Comparison of ENCODE assay signal across 8 cellular contexts in the genomic region with DNA sequence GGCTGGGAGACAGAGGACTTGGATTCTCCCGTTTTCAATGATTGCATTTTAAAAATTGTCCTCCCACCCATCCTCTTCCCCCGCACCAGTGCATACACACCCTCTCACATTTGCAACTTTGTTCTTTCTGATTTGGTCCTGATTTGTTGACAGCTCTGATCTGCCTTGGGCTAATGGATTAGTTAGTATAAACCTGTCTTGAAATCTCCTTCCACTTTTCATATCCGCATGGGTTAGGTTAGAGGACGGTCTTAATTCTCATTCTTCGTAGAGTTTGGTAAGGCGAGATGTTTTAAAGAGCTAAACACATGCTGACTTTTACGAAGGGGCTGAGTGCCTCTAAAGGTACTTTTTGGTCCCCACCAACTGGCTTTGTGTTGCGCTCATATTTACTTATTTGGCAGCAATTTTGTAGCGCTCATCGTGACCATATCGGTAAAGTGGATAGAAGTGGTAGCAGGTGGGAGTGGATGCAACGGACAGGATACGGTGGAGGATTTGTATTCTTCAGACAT. TPM values are rescaled to one million over a fixed set of nuclear protein-coding genes. Genes with fewer than 3 reads are reported as not detected.
DNase-seq lines count a peak whose midpoint lies in the region; ATAC-seq and TF ChIP-seq lines count a peak whose summit lies in the region.

No MANE protein-coding gene starts in this region.

- H3K9ac ChIP-seq in liver (ENCODE audit: low read depth in 1 of 2, low read length in 2 of 2) = peak overlapping the region; percentile 85 to 89

- peaks cover 7% of the 10 kb centered on the region for H3K36me3 Mint-ChIP-seq in activated CD4-positive, alpha-beta T cell treated with anti-CD3 and anti-CD28 coated beads for 36 hours (ENCODE audit: low read depth)

- intact Hi-C loops in activated CD4-positive, alpha-beta T cell treated with anti-CD3 and anti-CD28 coated beads for 36 hours (cut with DNase I, micrococcal nuclease) = loop anchor here (1.0 to 5.0 kb wide), 7 partner anchors 160 to 652 kb away; partner anchors contain the start of genes ANKMY2 (in 1 of the 2) and BZW2 (in 1 of the 2)

- H3K9me3 Mint-ChIP-seq in activated CD4-positive, alpha-beta T cell treated with anti-CD3 and anti-CD28 coated beads for 36 hours (ENCODE audit: low read depth) = peaks cover 8% of the 10 kb centered on the region

- no peak for TF ChIP-seq CTCF in RWPE1 (conservative IDR thresholded peaks at IDR 0.05; ENCODE audit: low read depth)
- no peak for TF ChIP-seq CTCF in cardiac fibroblast (IDR thresholded peaks at IDR 0.05; ENCODE audit: low read depth, low read length)
- no peak for TF ChIP-seq CTCF in liver (IDR thresholded peaks at IDR 0.05; ENCODE audit: low read depth, low read length, missing input control)
- TF ChIP-seq CTCF in suprapubic skin (IDR thresholded peaks at IDR 0.05) = no peak
- no peak for TF ChIP-seq CTCF in GM13976 (IDR thresholded peaks at IDR 0.05; ENCODE audit: borderline replicate concordance, control extremely low read depth, extremely low read depth, insufficient read depth, missing control alignments)

- TF ChIP-seq EP300 in suprapubic skin (IDR thresholded peaks at IDR 0.05) = no peak

- WGBS in liver = under 1% methylated on average over 13 of the region's 13 CpGs
- WGBS in suprapubic skin = 1% methylated on average over 13 of the region's 13 CpGs

- peak; percentile 34 for DNase-seq in activated CD4-positive, alpha-beta T cell treated with anti-CD3 and anti-CD28 coated beads for 36 hours
- no peak for DNase-seq in activated CD4-positive, alpha-beta T cell treated with anti-CD3 and anti-CD28 coated beads, Interleukin-2, amount 50 U/mL, for 1 hour
- DNase-seq in RWPE1 (ENCODE audit: low spot score) (peak; percentile 4), cardiac fibroblast (ENCODE audit: low read depth in 2 of 2) (peak in 1 of 2 donors; percentile 50), suprapubic skin (ENCODE audit: low spot score in 2 of 2) (no peak), GM13976 (ENCODE audit: low spot score) (no peak)

- H3K27me3 Mint-ChIP-seq in activated CD4-positive, alpha-beta T cell treated with anti-CD3 and anti-CD28 coated beads for 36 hours = no peaks in the 10 kb centered on the region

- no peaks in the 10 kb centered on the region for H3K27me3 ChIP-seq in liver (ENCODE audit: control insufficient read depth in 4 of 4, insufficient read depth in 4 of 4, low read length in 3 of 4)
- H3K27me3 ChIP-seq in suprapubic skin = no peaks in the 10 kb centered on the region

- H3K9me3 ChIP-seq in liver (ENCODE audit: control insufficient read depth in 4 of 4, low read length in 3 of 4) (no peaks in the 10 kb centered on the region), suprapubic skin (no peaks in the 10 kb centered on the region)

- peaks cover 3 to 26% (median 12%) of the 10 kb centered on the region in 4 donors for H3K4me1 ChIP-seq in liver (ENCODE audit: control insufficient read depth in 4 of 4, insufficient read depth in 4 of 4, low read length in 3 of 4)
- H3K4me1 ChIP-seq in suprapubic skin = peaks cover 30% of the 10 kb centered on the region

- H3K27ac Mint-ChIP-seq in activated CD4-positive, alpha-beta T cell treated with anti-CD3 and anti-CD28 coated beads for 36 hours = peak overlapping the region; percentile 95

- peak; percentile 17 for ATAC-seq in activated CD4-positive, alpha-beta T cell treated with anti-CD3 and anti-CD28 coated beads for 36 hours
- ATAC-seq in HG03045 (IDR thresholded peaks at IDR 0.05; ENCODE audit: unreplicated experiment) = peak; percentile 2

- in situ Hi-C loops in GM13976 (cut with MboI; ENCODE audit: low sequenced_read_pairs, unreplicated experiment) = no loop called here

- H3K27ac ChIP-seq in RWPE1 (peak overlapping the region; percentile 94), liver (ENCODE audit: low read depth in 1 of 2, low read length in 2 of 2) (peak overlapping the region; percentile 95 to 97), suprapubic skin (peak overlapping the region; percentile 99)

- peak in 1 of 2 donors; percentile 23 for TF ChIP-seq RAD21 in liver (IDR thresholded peaks at IDR 0.05)

- peak overlapping the region; percentile 84 to 91 for H3K4me3 ChIP-seq in cardiac fibroblast (replicated peaks in 1 of 2; ENCODE audit: low read depth in 2 of 2, low read length in 2 of 2)
- H3K4me3 ChIP-seq in liver (ENCODE audit: low read depth in 1 of 3, low read length in 3 of 3) = peak overlapping the region; percentile 87 to 96 (median 94)
- peak overlapping the region; percentile 82 for H3K4me3 ChIP-seq in suprapubic skin

- POLR2A ChIA-PET in activated CD4-positive, alpha-beta T cell treated with anti-CD3 and anti-CD28 coated beads for 36 hours (lab: Charles Lee) = interaction anchor here (0.6 to 2.0 kb wide), 2 partner anchors 38 to 173 kb away, joined by 3 to 4 read pairs; no protein-coding TSS in a partner anchor
- POLR2A ChIA-PET in RWPE1 (lab: Yijun Ruan, JAX; ENCODE audit: low non-redundant PET) = no interaction called here

- peaks cover 29% of the 10 kb centered on the region for H3K4me1 Mint-ChIP-seq in activated CD4-positive, alpha-beta T cell treated with anti-CD3 and anti-CD28 coated beads for 36 hours

- no peak for TF ChIP-seq POLR2A in suprapubic skin (IDR thresholded peaks at IDR 0.05)

- no peaks in the 10 kb centered on the region for H3K36me3 ChIP-seq in liver (ENCODE audit: control insufficient read depth in 4 of 4, insufficient read depth in 3 of 4, low read depth in 1 of 4, low read length in 3 of 4)
- H3K36me3 ChIP-seq in suprapubic skin = no peaks in the 10 kb centered on the region

- peak overlapping the region; percentile 87 for H3K4me3 Mint-ChIP-seq in activated CD4-positive, alpha-beta T cell treated with anti-CD3 and anti-CD28 coated beads for 36 hours

- CTCF ChIA-PET in activated CD4-positive, alpha-beta T cell treated with anti-CD3 and anti-CD28 coated beads for 36 hours (lab: Charles Lee) = interaction anchor here (0.8 kb wide), 1 partner anchor 317 kb away, joined by 5 read pairs; no protein-coding TSS in a partner anchor
- CTCF ChIA-PET in RWPE1 (lab: Yijun Ruan, JAX) = no interaction called here

TF ChIP-seq in liver, 16 proteins besides CTCF, POLR2A, EP300 and RAD21 (continues in another document):
- no peak for TF ChIP-seq HNF4A (conservative IDR thresholded peaks at IDR 0.05)
- TF ChIP-seq EGR1 (IDR thresholded peaks at IDR 0.05; ENCODE audit: low read depth in 2 of 2) = peak in 1 of 2 donors; percentile 19
- no peak for TF ChIP-seq GABPA (IDR thresholded peaks at IDR 0.05 in 1 of 2, conservative IDR thresholded peaks at IDR 0.05 in 1 of 2)
- TF ChIP-seq FOXA1 (IDR thresholded peaks at IDR 0.05) = no peak
- no peak for TF ChIP-seq JUND (IDR thresholded peaks at IDR 0.05)
- no peak for TF ChIP-seq TAF1 (conservative IDR thresholded peaks at IDR 0.05)
- TF ChIP-seq, protein P1, sequence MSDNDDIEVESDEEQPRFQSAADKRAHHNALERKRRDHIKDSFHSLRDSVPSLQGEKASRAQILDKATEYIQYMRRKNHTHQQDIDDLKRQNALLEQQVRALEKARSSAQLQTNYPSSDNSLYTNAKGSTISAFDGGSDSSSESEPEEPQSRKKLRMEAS (IDR thresholded peaks at IDR 0.05) = no peak
- TF ChIP-seq ATF3 (IDR thresholded peaks at IDR 0.05) = no peak
- no peak for TF ChIP-seq RXRA (IDR thresholded peaks at IDR 0.05)
- TF ChIP-seq HNF4G (IDR thresholded peaks at IDR 0.05) = no peak
- TF ChIP-seq YY1 (IDR thresholded peaks at IDR 0.05) = peak; percentile 32
- TF ChIP-seq NR2F2 (IDR thresholded peaks at IDR 0.05) = no peak
- TF ChIP-seq REST (IDR thresholded peaks at IDR 0.05) = peak; percentile 8

RNA-seq across cellular contexts. Expression of gene AHR, which starts 1.1 kb away (rescaled TPM):
- total RNA-seq in activated CD4-positive, alpha-beta T cell treated with anti-CD3 and anti-CD28 coated beads for 36 hours = 10 to 100 TPM; 36.7 to 42.3 TPM
- total RNA-seq in liver (10 to 100 TPM; 29.7 to 61.2 TPM), suprapubic skin (100 to 1,000 TPM in 3 of 4 donors, 10 to 100 TPM in 1; 93.1 to 145 (median 122) TPM)
- 10 to 100 TPM in 1 of 2 donors, 1 to 10 TPM in 1; 9.9 to 10.4 TPM for polyA plus RNA-seq in liver

Comparison
In these comparisons a context has a peak if more than half of its experiments do, and no peak if none do; other contexts are left out.
1. DNase-seq: peak in activated CD4-positive, alpha-beta T cell treated with anti-CD3 and anti-CD28 coated beads for 36 hours (single experiment) and RWPE1 (single experiment); none in activated CD4-positive, alpha-beta T cell treated with anti-CD3 and anti-CD28 coated beads, Interleukin-2, amount 50 U/mL, for 1 hour (single experiment), suprapubic skin (0 of 2) and GM13976 (single experiment).
2. Peak in every context shown above with its lines, with median percentiles within 50 percentile points of each other: H3K27ac ChIP-seq and H3K4me3 ChIP-seq.